In genomic region chr17:44062871-44063270, GRCh38 we compare ENCODE assay signal across 27 cellular contexts. TPM values are rescaled to one million over a fixed set of nuclear protein-coding genes. Genes with fewer than 3 reads are reported as not detected.
DNase-seq lines count a peak whose midpoint lies in the region; ATAC-seq and TF ChIP-seq lines count a peak whose summit lies in the region.
"Had no signal": no experiment of that assay in that cellular context is flagged by ENCODE, and none has a peak within 500 bp of the region (broad histone marks: within the 10 kb centered on the region; RNA-seq: fewer than 3 reads in every experiment).

No MANE protein-coding gene starts in this region.

- H2AFZ ChIP-seq in DND-41 (ENCODE audit: low read depth, low read length) = no peak overlapping the region
- H2AFZ ChIP-seq: GM23248, parathyroid adenoma had no signal

- peaks cover 57% of the 10 kb centered on the region for H3K36me3 ChIP-seq in DND-41 (ENCODE audit: insufficient read depth, low read length)

- peaks cover 79% of the 10 kb centered on the region for H3K36me3 Mint-ChIP-seq in activated T-helper 17 cell treated with anti-CD3 and anti-CD28 coated beads, Interleukin-2, amount 50 U/mL, for 72 hours (ENCODE audit: low read depth)

- no peak overlapping the region for H3K27ac ChIP-seq in DND-41 (ENCODE audit: low read length)
- H3K27ac ChIP-seq: esophagus muscularis mucosa, GM23248, left ventricle myocardium inferior, parathyroid adenoma, skin epidermis had no signal

- H3K9ac ChIP-seq in DND-41 (ENCODE audit: low read depth, low read length) = no peak overlapping the region
- H3K9ac ChIP-seq: GM23248, parathyroid adenoma had no signal

- H3K27me3 ChIP-seq in DND-41 (ENCODE audit: insufficient read depth, low read length, poor library complexity) = no peaks in the 10 kb centered on the region
- H3K27me3 ChIP-seq: esophagus muscularis mucosa had no signal

- no peak for ATAC-seq in DND-41 (ENCODE audit: insufficient read depth, low read depth)
- no peak for ATAC-seq in activated T-helper 17 cell treated with anti-CD3 and anti-CD28 coated beads, Interleukin-2, amount 50 U/mL, for 72 hours (replicated peaks)
- no peak for ATAC-seq in GM18909 (IDR thresholded peaks at IDR 0.05; ENCODE audit: poor library complexity, unreplicated experiment)
- ATAC-seq: activated CD4-positive, CD25-positive, alpha-beta regulatory T cell treated with anti-CD3 and anti-CD28 coated beads, Interleukin-2, amount 50 U/mL, for 24 hours; activated CD8-positive, alpha-beta memory T cell treated with anti-CD3 and anti-CD28 coated beads, Interleukin-2, amount 10 ng/mL, durations not matched to agents 7 days and 5 days; CD8-positive, alpha-beta T cell; SK-N-SH treated with all-trans-retinoic acid at 6 μM for 48 hours; stimulated activated memory B cell treated with anti-CD40 and anti-IgM and Interleukin-4, amounts not matched to agents 10 μg/mL and 1 μg/mL and 100 μg/mL, for 72 hours; T-helper 17 cell had no signal

- H3K4me1 ChIP-seq in DND-41 (ENCODE audit: insufficient read depth, low read length) = peaks cover 39% of the 10 kb centered on the region

- DNase-seq in DND-41 (no peak), islet precursor cell (no peak)
- DNase-seq: activated CD4-positive, alpha-beta T cell treated with anti-CD3 and anti-CD28 coated beads, Interleukin-2, amount 50 U/mL, for 4 hours; activated CD8-positive, alpha-beta memory T cell treated with anti-CD3 and anti-CD28 coated beads, Interleukin-2, amount 10 ng/mL, durations not matched to agents 7 days and 5 days; activated naive CD4-positive, alpha-beta T cell treated with anti-CD3 and anti-CD28 coated beads for 36 hours; CD8-positive, alpha-beta T cell; foreskin fibroblast; GM23248; HFFc6; IMR-90; left ventricle myocardium inferior; NCI-H1436 treated with DMSO at 0.1 percent for 48 hours; NCI-H2107; NCI-H345; NCI-H69; Right ventricle myocardium superior; T-helper 17 cell had no signal

- no peak overlapping the region for H3K27ac Mint-ChIP-seq in activated T-helper 17 cell treated with anti-CD3 and anti-CD28 coated beads, Interleukin-2, amount 50 U/mL, for 72 hours
- H3K27ac Mint-ChIP-seq: activated CD8-positive, alpha-beta memory T cell treated with anti-CD3 and anti-CD28 coated beads, Interleukin-2, amount 10 ng/mL, durations not matched to agents 7 days and 5 days; activated naive CD4-positive, alpha-beta T cell treated with anti-CD3 and anti-CD28 coated beads for 36 hours; CD8-positive, alpha-beta T cell; stimulated activated memory B cell treated with anti-CD40 and anti-IgM and Interleukin-4, amounts not matched to agents 10 μg/mL and 1 μg/mL and 100 μg/mL, for 72 hours; T-helper 17 cell had no signal

- TF ChIP-seq CTCF in DND-41 (IDR thresholded peaks at IDR 0.05; ENCODE audit: borderline replicate concordance, extremely low read depth, low read length, poor library complexity, severe bottlenecking) = no peak

- H3K27me3 Mint-ChIP-seq in activated T-helper 17 cell treated with anti-CD3 and anti-CD28 coated beads, Interleukin-2, amount 50 U/mL, for 72 hours = no peaks in the 10 kb centered on the region
- H3K27me3 Mint-ChIP-seq: activated CD8-positive, alpha-beta memory T cell treated with anti-CD3 and anti-CD28 coated beads, Interleukin-2, amount 10 ng/mL, durations not matched to agents 7 days and 5 days; stimulated activated memory B cell treated with anti-CD40 and anti-IgM and Interleukin-4, amounts not matched to agents 10 μg/mL and 1 μg/mL and 100 μg/mL, for 72 hours; T-helper 17 cell; type B pancreatic cell had no signal

- H3K9me3 ChIP-seq in DND-41 (ENCODE audit: insufficient read depth, low read length, severe bottlenecking) = no peaks in the 10 kb centered on the region
- H3K9me3 ChIP-seq: esophagus muscularis mucosa, left ventricle myocardium inferior had no signal

- peak overlapping the region; percentile 50 for H3K4me3 Mint-ChIP-seq in activated T-helper 17 cell treated with anti-CD3 and anti-CD28 coated beads, Interleukin-2, amount 50 U/mL, for 72 hours
- H3K4me3 Mint-ChIP-seq: activated CD8-positive, alpha-beta memory T cell treated with anti-CD3 and anti-CD28 coated beads, Interleukin-2, amount 10 ng/mL, durations not matched to agents 7 days and 5 days; activated naive CD4-positive, alpha-beta T cell treated with anti-CD3 and anti-CD28 coated beads for 36 hours; CD8-positive, alpha-beta T cell; stimulated activated memory B cell treated with anti-CD40 and anti-IgM and Interleukin-4, amounts not matched to agents 10 μg/mL and 1 μg/mL and 100 μg/mL, for 72 hours; T-helper 17 cell had no signal

- peaks cover 91% of the 10 kb centered on the region for H3K79me2 ChIP-seq in DND-41 (ENCODE audit: insufficient read depth, low read length)

- no peak overlapping the region for H3K4me3 ChIP-seq in DND-41 (ENCODE audit: low read depth in 1 of 2, low read length in 2 of 2)
- H3K4me3 ChIP-seq: esophagus muscularis mucosa, GM23248, left ventricle myocardium inferior, skin epidermis had no signal

- H3K9me3 Mint-ChIP-seq in activated T-helper 17 cell treated with anti-CD3 and anti-CD28 coated beads, Interleukin-2, amount 50 U/mL, for 72 hours = no peaks in the 10 kb centered on the region
- H3K9me3 Mint-ChIP-seq: activated naive CD4-positive, alpha-beta T cell treated with anti-CD3 and anti-CD28 coated beads for 36 hours; activated T-helper 1 cell treated with anti-CD3 and anti-CD28 coated beads, Interleukin-12 subunit alpha, Interleukin-12 subunit beta, Interleukin-2, Interleukin-4 antibody, amounts not matched to agents 30 ng/mL and 10 ng/mL and 1 ng/mL, durations not matched to agents 14 hours and 24 hours and 36 hours; CD8-positive, alpha-beta T cell; HFFc6; stimulated activated memory B cell treated with anti-CD40 and anti-IgM and Interleukin-4, amounts not matched to agents 10 μg/mL and 1 μg/mL and 100 μg/mL, for 72 hours; type B pancreatic cell had no signal

- peaks cover 49% of the 10 kb centered on the region for H4K20me1 ChIP-seq in DND-41 (ENCODE audit: insufficient read depth, low read length)

- peak overlapping the region; percentile 78 for H3K4me2 ChIP-seq in DND-41 (ENCODE audit: insufficient read depth, low read length)

- H3K4me1 Mint-ChIP-seq in activated T-helper 17 cell treated with anti-CD3 and anti-CD28 coated beads, Interleukin-2, amount 50 U/mL, for 72 hours = peaks cover 22% of the 10 kb centered on the region

RNA-seq across cellular contexts. Expression of gene LSM12, which starts 3.6 kb away (rescaled TPM):
- 10 to 100 TPM; 78.6 to 87.6 TPM for total RNA-seq in activated T-helper 17 cell treated with anti-CD3 and anti-CD28 coated beads, Interleukin-2, amount 50 U/mL, for 72 hours

RNA-seq across cellular contexts. Expression of gene G6PC3, which starts 7.7 kb away (rescaled TPM):
- 10 to 100 TPM; 14.9 to 22.8 TPM for total RNA-seq in activated T-helper 17 cell treated with anti-CD3 and anti-CD28 coated beads, Interleukin-2, amount 50 U/mL, for 72 hours

RNA-seq across cellular contexts. Expression of gene TMEM101, which starts 48.1 kb away (rescaled TPM):
- 10 to 100 TPM; 33.0 to 35.1 TPM for total RNA-seq in activated T-helper 17 cell treated with anti-CD3 and anti-CD28 coated beads, Interleukin-2, amount 50 U/mL, for 72 hours

RNA-seq across cellular contexts. Expression of gene NAGS, which starts 58.4 kb away (rescaled TPM):
- total RNA-seq in activated T-helper 17 cell treated with anti-CD3 and anti-CD28 coated beads, Interleukin-2, amount 50 U/mL, for 72 hours = 1 to 10 TPM in 1 of 2 donors, under 1 TPM in 1; 0.48 to 4.8 TPM
